Comparison of ENCODE assay signal across 8 cellular contexts in the genomic region with DNA sequence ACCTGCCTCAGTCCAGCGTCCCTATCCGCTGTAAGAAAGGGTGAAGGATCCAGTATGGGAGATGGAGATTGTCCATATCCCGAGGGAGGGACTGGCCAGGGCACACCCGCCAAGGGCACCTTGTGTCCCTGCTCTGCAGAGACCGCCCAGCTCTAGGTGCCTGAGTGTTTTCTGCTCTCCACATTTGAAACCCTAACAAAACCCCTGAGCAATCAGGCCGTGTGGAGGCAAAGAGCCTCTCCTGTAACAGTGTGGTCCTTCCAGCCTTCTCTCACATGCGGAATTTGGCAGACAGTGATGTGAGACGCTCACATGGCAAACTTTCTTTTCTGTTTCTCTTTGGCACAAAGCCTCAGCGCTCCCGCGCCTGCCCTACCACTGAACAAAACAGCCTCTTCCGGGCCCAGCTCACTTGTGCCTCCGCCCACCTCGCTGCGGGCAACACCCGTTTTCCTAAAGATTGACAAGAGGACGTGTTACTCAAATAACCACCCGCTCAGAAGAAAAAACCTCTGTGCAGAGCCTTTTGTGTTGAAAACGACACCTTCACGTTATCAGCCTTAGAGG.
DNase-seq lines count a peak whose midpoint lies in the region; ATAC-seq and TF ChIP-seq lines count a peak whose summit lies in the region.

No MANE protein-coding gene starts in this region.

- DNase-seq in CD14-positive monocyte (ENCODE audit: low spot score) (peak; percentile 81), NCI-H510A treated with DMSO at 0.1 percent for 48 hours (lab: John Stamatoyannopoulos, UW) (peak; percentile 86), activated T-cell treated with anti-CD3 and anti-CD28 coated beads for 24 hours (ENCODE audit: low read depth) (peak; percentile 77), hippocampal formation (lab: John Stamatoyannopoulos, UW) (peak; percentile 10 to 50), GM03348 (ENCODE audit: low spot score) (no peak), GM23338 (ENCODE audit: low spot score) (no peak), HPDE6-E6E7 (ENCODE audit: extremely low spot score) (no peak)
- DNase-seq in stimulated activated CD4-positive, alpha-beta T cell treated with anti-CD3 and anti-CD28 coated beads, Interleukin-1b, Interleukin-23, amount 100 ng/mL, for 1 hour (ENCODE audit: low read depth in 2 of 2): peak; percentile 32 to 58

- no peaks in the 10 kb centered on the region for H3K9me2 ChIP-seq in GM23338 (ENCODE audit: insufficient read depth)

- H3K4me3 ChIP-seq in GM23338: no peak overlapping the region

- intact Hi-C loops in CD14-positive monocyte (cut with micrococcal nuclease): loop anchor here in 1 of 2 donors (10.0 kb wide), 2 partner anchors 357 to 717 kb away; a partner anchor contains a TSS

- H3K79me2 ChIP-seq in GM23338 (replicated peaks; ENCODE audit: insufficient read depth): no peaks in the 10 kb centered on the region

- H3K4me1 ChIP-seq in GM23338 (ENCODE audit: insufficient read depth): no peaks in the 10 kb centered on the region

- peak overlapping the region; percentile 94 to 98 (median 96) for H3K27ac Mint-ChIP-seq in CD14-positive monocyte
- no peak overlapping the region for H3K27ac Mint-ChIP-seq in GM23338

- no peak overlapping the region for H3K27ac ChIP-seq in GM23338 (ENCODE audit: low read depth)

- peaks cover 0 to 2% (median 0%) of the 10 kb centered on the region in 7 donors for H3K9me3 Mint-ChIP-seq in CD14-positive monocyte
- H3K9me3 Mint-ChIP-seq in GM23338: no peaks in the 10 kb centered on the region; the same call in 1 of the 3 replicates

- H3K27me3 ChIP-seq in GM23338 (ENCODE audit: insufficient read depth): no peaks in the 10 kb centered on the region

- peaks cover 8 to 12% of the 10 kb centered on the region in 2 donors for H3K36me3 Mint-ChIP-seq in CD14-positive monocyte
- H3K36me3 Mint-ChIP-seq in GM23338 (ENCODE audit: low read depth): peaks cover 46% of the 10 kb centered on the region

- no peak for TF ChIP-seq CTCF in CD14-positive monocyte (IDR thresholded peaks at IDR 0.05)
- no peak for TF ChIP-seq CTCF in GM23338 (conservative IDR thresholded peaks at IDR 0.05; ENCODE audit: low read depth in 2 of 2)

- no peak overlapping the region for H2AFZ ChIP-seq in GM23338

- H3K27me3 Mint-ChIP-seq in CD14-positive monocyte (ENCODE audit: low read depth in 3 of 3) (peaks cover 3% of the 10 kb centered on the region in 3 donors), GM23338 (ENCODE audit: insufficient read depth, low read depth, poor library complexity) (peaks cover 8% of the 10 kb centered on the region)

- H3K36me3 ChIP-seq in GM23338 (ENCODE audit: insufficient read depth): no peaks in the 10 kb centered on the region; the same call in 1 of the 2 replicates

- H3K4me1 Mint-ChIP-seq in CD14-positive monocyte: peaks cover 60% of the 10 kb centered on the region
- no peaks in the 10 kb centered on the region for H3K4me1 Mint-ChIP-seq in GM23338

- no peak overlapping the region for H3K4me2 ChIP-seq in GM23338

- no peaks in the 10 kb centered on the region for H3F3A ChIP-seq in GM23338 (replicated peaks; ENCODE audit: low read depth)

- H4K20me1 ChIP-seq in GM23338 (replicated peaks; ENCODE audit: insufficient read depth): no peaks in the 10 kb centered on the region

- H3K4me3 Mint-ChIP-seq in CD14-positive monocyte (peak overlapping the region; percentile 70 to 80), GM23338 (no peak overlapping the region)

- no peak for ATAC-seq in GM23338

TF ChIP-seq in GM23338, 12 proteins besides CTCF, POLR2A, EP300 and RAD21:
- TF ChIP-seq JUNB (IDR thresholded peaks at IDR 0.05; ENCODE audit: unreplicated experiment) (no peak), CREB1 (CRISPR knock-in tag; IDR thresholded peaks at IDR 0.05; ENCODE audit: low read depth) (no peak), EZH2phosphoT487 (IDR thresholded peaks at IDR 0.05; ENCODE audit: unreplicated experiment) (no peak)
- TF ChIP-seq, protein P1, sequence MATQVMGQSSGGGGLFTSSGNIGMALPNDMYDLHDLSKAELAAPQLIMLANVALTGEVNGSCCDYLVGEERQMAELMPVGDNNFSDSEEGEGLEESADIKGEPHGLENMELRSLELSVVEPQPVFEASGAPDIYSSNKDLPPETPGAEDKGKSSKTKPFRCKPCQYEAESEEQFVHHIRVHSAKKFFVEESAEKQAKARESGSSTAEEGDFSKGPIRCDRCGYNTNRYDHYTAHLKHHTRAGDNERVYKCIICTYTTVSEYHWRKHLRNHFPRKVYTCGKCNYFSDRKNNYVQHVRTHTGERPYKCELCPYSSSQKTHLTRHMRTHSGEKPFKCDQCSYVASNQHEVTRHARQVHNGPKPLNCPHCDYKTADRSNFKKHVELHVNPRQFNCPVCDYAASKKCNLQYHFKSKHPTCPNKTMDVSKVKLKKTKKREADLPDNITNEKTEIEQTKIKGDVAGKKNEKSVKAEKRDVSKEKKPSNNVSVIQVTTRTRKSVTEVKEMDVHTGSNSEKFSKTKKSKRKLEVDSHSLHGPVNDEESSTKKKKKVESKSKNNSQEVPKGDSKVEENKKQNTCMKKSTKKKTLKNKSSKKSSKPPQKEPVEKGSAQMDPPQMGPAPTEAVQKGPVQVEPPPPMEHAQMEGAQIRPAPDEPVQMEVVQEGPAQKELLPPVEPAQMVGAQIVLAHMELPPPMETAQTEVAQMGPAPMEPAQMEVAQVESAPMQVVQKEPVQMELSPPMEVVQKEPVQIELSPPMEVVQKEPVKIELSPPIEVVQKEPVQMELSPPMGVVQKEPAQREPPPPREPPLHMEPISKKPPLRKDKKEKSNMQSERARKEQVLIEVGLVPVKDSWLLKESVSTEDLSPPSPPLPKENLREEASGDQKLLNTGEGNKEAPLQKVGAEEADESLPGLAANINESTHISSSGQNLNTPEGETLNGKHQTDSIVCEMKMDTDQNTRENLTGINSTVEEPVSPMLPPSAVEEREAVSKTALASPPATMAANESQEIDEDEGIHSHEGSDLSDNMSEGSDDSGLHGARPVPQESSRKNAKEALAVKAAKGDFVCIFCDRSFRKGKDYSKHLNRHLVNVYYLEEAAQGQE (IDR thresholded peaks at IDR 0.05; ENCODE audit: unreplicated experiment): no peak
- TF ChIP-seq, protein P2, sequence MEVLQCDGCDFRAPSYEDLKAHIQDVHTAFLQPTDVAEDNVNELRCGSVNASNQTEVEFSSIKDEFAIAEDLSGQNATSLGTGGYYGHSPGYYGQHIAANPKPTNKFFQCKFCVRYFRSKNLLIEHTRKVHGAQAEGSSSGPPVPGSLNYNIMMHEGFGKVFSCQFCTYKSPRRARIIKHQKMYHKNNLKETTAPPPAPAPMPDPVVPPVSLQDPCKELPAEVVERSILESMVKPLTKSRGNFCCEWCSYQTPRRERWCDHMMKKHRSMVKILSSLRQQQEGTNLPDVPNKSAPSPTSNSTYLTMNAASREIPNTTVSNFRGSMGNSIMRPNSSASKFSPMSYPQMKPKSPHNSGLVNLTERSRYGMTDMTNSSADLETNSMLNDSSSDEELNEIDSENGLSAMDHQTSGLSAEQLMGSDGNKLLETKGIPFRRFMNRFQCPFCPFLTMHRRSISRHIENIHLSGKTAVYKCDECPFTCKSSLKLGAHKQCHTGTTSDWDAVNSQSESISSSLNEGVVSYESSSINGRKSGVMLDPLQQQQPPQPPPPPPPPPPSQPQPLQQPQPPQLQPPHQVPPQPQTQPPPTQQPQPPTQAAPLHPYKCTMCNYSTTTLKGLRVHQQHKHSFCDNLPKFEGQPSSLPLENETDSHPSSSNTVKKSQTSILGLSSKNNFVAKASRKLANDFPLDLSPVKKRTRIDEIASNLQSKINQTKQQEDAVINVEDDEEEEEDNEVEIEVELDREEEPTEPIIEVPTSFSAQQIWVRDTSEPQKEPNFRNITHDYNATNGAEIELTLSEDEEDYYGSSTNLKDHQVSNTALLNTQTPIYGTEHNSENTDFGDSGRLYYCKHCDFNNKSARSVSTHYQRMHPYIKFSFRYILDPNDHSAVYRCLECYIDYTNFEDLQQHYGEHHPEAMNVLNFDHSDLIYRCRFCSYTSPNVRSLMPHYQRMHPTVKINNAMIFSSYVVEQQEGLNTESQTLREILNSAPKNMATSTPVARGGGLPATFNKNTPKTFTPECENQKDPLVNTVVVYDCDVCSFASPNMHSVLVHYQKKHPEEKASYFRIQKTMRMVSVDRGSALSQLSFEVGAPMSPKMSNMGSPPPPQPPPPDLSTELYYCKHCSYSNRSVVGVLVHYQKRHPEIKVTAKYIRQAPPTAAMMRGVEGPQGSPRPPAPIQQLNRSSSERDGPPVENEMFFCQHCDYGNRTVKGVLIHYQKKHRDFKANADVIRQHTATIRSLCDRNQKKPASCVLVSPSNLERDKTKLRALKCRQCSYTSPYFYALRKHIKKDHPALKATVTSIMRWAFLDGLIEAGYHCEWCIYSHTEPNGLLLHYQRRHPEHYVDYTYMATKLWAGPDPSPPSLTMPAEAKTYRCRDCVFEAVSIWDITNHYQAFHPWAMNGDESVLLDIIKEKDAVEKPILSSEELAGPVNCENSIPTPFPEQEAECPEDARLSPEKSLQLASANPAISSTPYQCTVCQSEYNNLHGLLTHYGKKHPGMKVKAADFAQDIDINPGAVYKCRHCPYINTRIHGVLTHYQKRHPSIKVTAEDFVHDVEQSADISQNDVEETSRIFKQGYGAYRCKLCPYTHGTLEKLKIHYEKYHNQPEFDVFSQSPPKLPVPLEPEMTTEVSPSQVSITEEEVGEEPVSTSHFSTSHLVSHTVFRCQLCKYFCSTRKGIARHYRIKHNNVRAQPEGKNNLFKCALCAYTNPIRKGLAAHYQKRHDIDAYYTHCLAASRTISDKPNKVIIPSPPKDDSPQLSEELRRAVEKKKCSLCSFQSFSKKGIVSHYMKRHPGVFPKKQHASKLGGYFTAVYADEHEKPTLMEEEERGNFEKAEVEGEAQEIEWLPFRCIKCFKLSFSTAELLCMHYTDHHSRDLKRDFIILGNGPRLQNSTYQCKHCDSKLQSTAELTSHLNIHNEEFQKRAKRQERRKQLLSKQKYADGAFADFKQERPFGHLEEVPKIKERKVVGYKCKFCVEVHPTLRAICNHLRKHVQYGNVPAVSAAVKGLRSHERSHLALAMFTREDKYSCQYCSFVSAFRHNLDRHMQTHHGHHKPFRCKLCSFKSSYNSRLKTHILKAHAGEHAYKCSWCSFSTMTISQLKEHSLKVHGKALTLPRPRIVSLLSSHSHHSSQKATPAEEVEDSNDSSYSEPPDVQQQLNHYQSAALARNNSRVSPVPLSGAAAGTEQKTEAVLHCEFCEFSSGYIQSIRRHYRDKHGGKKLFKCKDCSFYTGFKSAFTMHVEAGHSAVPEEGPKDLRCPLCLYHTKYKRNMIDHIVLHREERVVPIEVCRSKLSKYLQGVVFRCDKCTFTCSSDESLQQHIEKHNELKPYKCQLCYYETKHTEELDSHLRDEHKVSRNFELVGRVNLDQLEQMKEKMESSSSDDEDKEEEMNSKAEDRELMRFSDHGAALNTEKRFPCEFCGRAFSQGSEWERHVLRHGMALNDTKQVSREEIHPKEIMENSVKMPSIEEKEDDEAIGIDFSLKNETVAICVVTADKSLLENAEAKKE (CRISPR knock-in tag; IDR thresholded peaks at IDR 0.05): no peak

Comparison
In these comparisons a context has a peak if more than half of its experiments do, and no peak if none do; other contexts are left out.
1. DNase-seq: peak in CD14-positive monocyte (single experiment), NCI-H510A treated with DMSO at 0.1 percent for 48 hours (single experiment), activated T-cell treated with anti-CD3 and anti-CD28 coated beads for 24 hours (single experiment), hippocampal formation (2 of 2) and stimulated activated CD4-positive, alpha-beta T cell treated with anti-CD3 and anti-CD28 coated beads, Interleukin-1b, Interleukin-23, amount 100 ng/mL, for 1 hour (2 of 2); none in GM03348 (single experiment), GM23338 (single experiment) and HPDE6-E6E7 (single experiment).